Comparison of ENCODE assay signal across 1 cellular context in the genomic region with DNA sequence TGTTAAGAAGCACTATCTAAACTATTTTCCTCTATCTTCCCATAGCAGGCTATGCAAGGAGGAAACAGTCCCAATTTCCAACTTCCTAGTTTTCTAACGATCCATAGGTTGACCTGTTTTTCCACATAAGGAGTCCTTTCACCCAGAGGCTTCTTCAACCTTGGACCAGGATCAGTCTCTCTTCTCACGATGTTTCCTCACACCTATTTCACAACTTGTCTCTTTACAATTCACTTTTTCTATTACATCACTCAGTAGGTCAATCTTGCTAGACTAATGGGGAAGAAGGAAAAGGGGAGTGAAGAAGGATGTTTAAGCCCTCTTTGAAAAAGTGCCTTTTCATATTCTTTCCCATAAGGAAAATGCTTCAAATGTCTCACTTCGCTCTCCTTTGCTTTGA.
TF ChIP-seq lines count a peak whose summit lies in the region.

No MANE protein-coding gene starts in this region.

TF ChIP-seq in A549, 52 proteins besides CTCF, POLR2A, EP300 and RAD21 (continued from another document):
- TF ChIP-seq RNF2 (IDR thresholded peaks at IDR 0.05; ENCODE audit: borderline replicate concordance, low read depth): no peak
TF ChIP-seq in A549: peak in this region for 0.
